Comparison of ENCODE assay signal across 1 cellular context in the genomic region with DNA sequence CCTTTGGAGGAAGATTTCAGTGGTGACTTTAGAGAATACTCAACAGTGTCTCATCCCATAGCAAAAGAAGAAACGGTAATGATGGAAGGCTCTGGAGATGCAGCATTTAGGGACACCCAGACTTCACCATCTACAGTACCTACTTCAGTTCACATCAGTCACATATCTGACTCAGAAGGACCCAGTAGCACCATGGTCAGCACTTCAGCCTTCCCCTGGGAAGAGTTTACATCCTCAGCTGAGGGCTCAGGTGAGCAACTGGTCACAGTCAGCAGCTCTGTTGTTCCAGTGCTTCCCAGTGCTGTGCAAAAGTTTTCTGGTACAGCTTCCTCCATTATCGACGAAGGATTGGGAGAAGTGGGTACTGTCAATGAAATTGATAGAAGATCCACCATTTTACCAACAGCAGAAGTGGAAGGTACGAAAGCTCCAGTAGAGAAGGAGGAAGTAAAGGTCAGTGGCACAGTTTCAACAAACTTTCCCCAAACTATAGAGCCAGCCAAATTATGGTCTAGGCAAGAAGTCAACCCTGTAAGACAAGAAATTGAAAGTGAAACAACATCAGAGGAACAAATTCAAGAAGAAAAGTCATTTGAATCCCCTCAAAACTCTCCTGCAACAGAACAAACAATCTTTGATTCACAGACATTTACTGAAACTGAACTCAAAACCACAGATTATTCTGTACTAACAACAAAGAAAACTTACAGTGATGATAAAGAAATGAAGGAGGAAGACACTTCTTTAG.
TF ChIP-seq lines count a peak whose summit lies in the region.

No MANE protein-coding gene starts in this region.

TF ChIP-seq in neural cell, 6 proteins besides CTCF, POLR2A, EP300 and RAD21 (continued from another document):
- TF ChIP-seq TAF1 (IDR thresholded peaks at IDR 0.05; ENCODE audit: low read depth) (no peak), SMC3 (conservative IDR thresholded peaks at IDR 0.05; ENCODE audit: poor library complexity) (no peak)
TF ChIP-seq in neural cell: peak in this region for 1.
